In the genomic region with DNA sequence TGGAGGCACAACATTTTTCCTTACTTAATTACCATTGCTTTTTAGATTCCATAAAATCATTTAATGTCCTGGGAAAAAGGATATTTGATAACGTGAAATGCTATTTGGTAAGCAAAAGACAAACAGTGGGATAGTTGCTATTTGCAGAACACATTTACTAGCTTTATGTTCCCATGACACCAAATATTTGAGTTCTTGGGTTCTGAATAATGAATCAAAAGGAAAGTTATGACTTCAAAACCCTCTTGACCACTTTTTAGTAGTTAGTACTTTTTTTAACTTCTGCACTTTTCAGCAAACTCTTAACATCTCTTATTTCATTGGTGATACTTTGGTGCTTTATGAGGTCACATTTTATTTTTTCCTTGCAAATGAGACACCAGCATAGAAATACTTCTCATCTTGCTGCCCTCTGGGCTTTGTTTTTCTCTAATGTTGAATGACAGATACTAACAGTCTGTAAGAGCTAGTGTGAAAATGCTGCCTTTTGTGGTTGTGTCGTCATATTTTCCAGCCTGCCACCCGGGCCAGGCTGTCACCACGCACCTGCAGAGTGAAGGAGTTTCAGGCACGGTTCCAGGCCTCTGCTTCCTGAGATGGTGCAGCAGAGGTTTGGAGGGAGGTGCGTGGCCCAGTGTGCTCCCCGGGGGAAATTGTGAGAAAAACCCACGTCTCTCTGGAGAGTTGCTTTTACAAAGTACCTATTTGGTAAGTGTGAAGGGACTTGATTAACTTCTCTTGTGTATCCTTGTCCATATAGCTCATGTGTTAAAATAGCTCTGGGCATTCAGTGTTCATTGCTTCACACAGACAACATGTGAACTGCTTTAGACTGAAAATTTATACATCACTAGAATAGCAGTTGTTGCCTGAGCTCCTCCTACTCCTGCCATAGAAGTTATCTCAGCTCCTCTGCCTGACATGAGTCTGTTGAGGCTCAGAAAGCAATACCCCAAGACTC, we compare ENCODE assay signal across 8 cellular contexts. TPM values are rescaled to one million over a fixed set of nuclear protein-coding genes. Genes with fewer than 3 reads are reported as not detected.
DNase-seq lines count a peak whose midpoint lies in the region; ATAC-seq and TF ChIP-seq lines count a peak whose summit lies in the region.

No MANE protein-coding gene starts in this region.

- WGBS in suprapubic skin: 43% methylated on average over 8 of the region's 8 CpGs

- no peak for TF ChIP-seq CTCF in GM06990 (IDR thresholded peaks at IDR 0.05; ENCODE audit: insufficient read depth, low read length, poor library complexity, severe bottlenecking)
- no peak for TF ChIP-seq CTCF in suprapubic skin (IDR thresholded peaks at IDR 0.05)

- H3K4me3 Mint-ChIP-seq in activated T-cell treated with anti-CD3 and anti-CD28 coated beads, Interleukin-2, amount 50 U/mL, for 72 hours: peak overlapping the region; percentile 46 to 73

- no peak for TF ChIP-seq EP300 in suprapubic skin (IDR thresholded peaks at IDR 0.05)

- H3K9me3 ChIP-seq in KOPT-K1 (ENCODE audit: insufficient read depth, low read length, poor library complexity, severe bottlenecking) (no peaks in the 10 kb centered on the region), suprapubic skin (no peaks in the 10 kb centered on the region)

- ATAC-seq in GM21447 (IDR thresholded peaks at IDR 0.05; ENCODE audit: unreplicated experiment): peak; percentile 87
- ATAC-seq in activated T-cell treated with anti-CD3 and anti-CD28 coated beads, Interleukin-2, amount 50 U/mL, for 72 hours (replicated peaks in 1 of 2): peak; percentile 94 to 96

- no peak for TF ChIP-seq POLR2A in suprapubic skin (IDR thresholded peaks at IDR 0.05)

- no peaks in the 10 kb centered on the region for H3K4me1 ChIP-seq in suprapubic skin

- H3K27me3 ChIP-seq in GM06990 (replicated peaks; ENCODE audit: control insufficient read depth, insufficient read depth, low read length) (no peaks in the 10 kb centered on the region), suprapubic skin (no peaks in the 10 kb centered on the region)

- DNase-seq in GM06990 (ENCODE audit: extremely low read depth, insufficient read length): peak; percentile 85
- peak; percentile 62 to 80 for DNase-seq in activated T-cell treated with anti-CD3 and anti-CD28 coated beads, Interleukin-2, amount 50 U/mL, for 72 hours
- peak; percentile 36 to 48 for DNase-seq in stimulated activated CD4-positive, alpha-beta T cell treated with anti-CD3 and anti-CD28 coated beads, Interleukin-4, amount 100 ng/mL, for 48 hours (ENCODE audit: low read depth in 2 of 2)
- no peak for DNase-seq in suprapubic skin (ENCODE audit: low spot score in 2 of 2)
- no peak for DNase-seq in pons (ENCODE audit: low spot score)
- no peak for DNase-seq in NCI-H2171 (lab: John Stamatoyannopoulos, UW)

- peaks cover 0 to 2% of the 10 kb centered on the region in 2 donors for H3K36me3 Mint-ChIP-seq in activated T-cell treated with anti-CD3 and anti-CD28 coated beads, Interleukin-2, amount 50 U/mL, for 72 hours (ENCODE audit: insufficient read depth in 2 of 2)

- H3K9me3 Mint-ChIP-seq in activated T-cell treated with anti-CD3 and anti-CD28 coated beads, Interleukin-2, amount 50 U/mL, for 72 hours: no peaks in the 10 kb centered on the region

- no peaks in the 10 kb centered on the region for H3K27me3 Mint-ChIP-seq in activated T-cell treated with anti-CD3 and anti-CD28 coated beads, Interleukin-2, amount 50 U/mL, for 72 hours (ENCODE audit: low read depth)

- peaks cover 48% of the 10 kb centered on the region for H3K4me1 Mint-ChIP-seq in activated T-cell treated with anti-CD3 and anti-CD28 coated beads, Interleukin-2, amount 50 U/mL, for 72 hours (ENCODE audit: low read depth)

- H3K4me3 ChIP-seq in GM06990 (replicated peaks; ENCODE audit: low read depth, low read length) (no peak overlapping the region), suprapubic skin (no peak overlapping the region)

- H3K36me3 ChIP-seq in GM06990 (ENCODE audit: control insufficient read depth, insufficient read depth, low read length) (no peaks in the 10 kb centered on the region), KOPT-K1 (ENCODE audit: insufficient read depth, low read length) (no peaks in the 10 kb centered on the region), suprapubic skin (no peaks in the 10 kb centered on the region)

- H3K27ac ChIP-seq in KOPT-K1 (ENCODE audit: low read depth, low read length, poor library complexity, severe bottlenecking) (peak overlapping the region; percentile 62), suprapubic skin (no peak overlapping the region)

- peak overlapping the region; percentile 91 for H3K27ac Mint-ChIP-seq in activated T-cell treated with anti-CD3 and anti-CD28 coated beads, Interleukin-2, amount 50 U/mL, for 72 hours

RNA-seq across cellular contexts. Expression of a gene that starts 34.7 kb away (rescaled TPM):
- total RNA-seq in activated T-cell treated with anti-CD3 and anti-CD28 coated beads, Interleukin-2, amount 50 U/mL, for 72 hours: 100 to 1,000 TPM; 101 TPM
- 10 to 100 TPM; 20.9 to 44.8 (median 26.0) TPM for total RNA-seq in suprapubic skin

Comparison
In these comparisons a context has a peak if more than half of its experiments do, and no peak if none do; other contexts are left out.
1. DNase-seq: peak in GM06990 (single experiment), activated T-cell treated with anti-CD3 and anti-CD28 coated beads, Interleukin-2, amount 50 U/mL, for 72 hours (2 of 2) and stimulated activated CD4-positive, alpha-beta T cell treated with anti-CD3 and anti-CD28 coated beads, Interleukin-4, amount 100 ng/mL, for 48 hours (2 of 2); none in suprapubic skin (0 of 2), pons (single experiment) and NCI-H2171 (single experiment).